8 cellular contexts compared by ENCODE assay signal in genomic region chr20:13786143-13786828, GRCh38. TPM values are rescaled to one million over a fixed set of nuclear protein-coding genes. Genes with fewer than 3 reads are reported as not detected.
DNase-seq lines count a peak whose midpoint lies in the region; ATAC-seq, FAIRE-seq and TF ChIP-seq lines count a peak whose summit lies in the region.

No MANE protein-coding gene starts in this region.

- H3K4me3 ChIP-seq in kidney (ENCODE audit: low read length in 2 of 2) (peak overlapping the region; percentile 94 to 97), tibial artery (peak overlapping the region; percentile 85 to 94)

- H3K27ac ChIP-seq in kidney (ENCODE audit: low read depth in 2 of 2, low read length in 2 of 2) (peak overlapping the region in 1 of 2 donors; percentile 1), tibial artery (peak overlapping the region in 1 of 2 donors; percentile 94)

- peaks cover 17 to 26% of the 10 kb centered on the region in 2 donors for H3K36me3 ChIP-seq in kidney (ENCODE audit: control insufficient read depth in 1 of 2, insufficient read depth in 2 of 2, low read length in 2 of 2)
- peaks cover 13 to 33% (median 15%) of the 10 kb centered on the region in 3 donors for H3K36me3 ChIP-seq in tibial artery

- no peaks in the 10 kb centered on the region for H3K27me3 Mint-ChIP-seq in activated T-cell treated with anti-CD3 and anti-CD28 coated beads, Interleukin-2, amount 50 U/mL, for 4 hours (ENCODE audit: low read depth)

- no peaks in the 10 kb centered on the region for H3K9me3 Mint-ChIP-seq in activated T-cell treated with anti-CD3 and anti-CD28 coated beads, Interleukin-2, amount 50 U/mL, for 4 hours
- no peaks in the 10 kb centered on the region for H3K9me3 Mint-ChIP-seq in activated naive CD4-positive, alpha-beta T cell treated with anti-CD3 and anti-CD28 coated beads, Interleukin-2, amount 50 U/mL, for 72 hours

- H3K4me1 ChIP-seq in kidney (ENCODE audit: control insufficient read depth in 1 of 2, insufficient read depth in 1 of 2, low read depth in 1 of 2, low read length in 2 of 2) = peaks cover 11 to 18% of the 10 kb centered on the region in 2 donors
- H3K4me1 ChIP-seq in tibial artery = peaks cover 0 to 42% (median 19%) of the 10 kb centered on the region in 4 donors

- peak overlapping the region; percentile 94 for H3K4me3 Mint-ChIP-seq in activated T-cell treated with anti-CD3 and anti-CD28 coated beads, Interleukin-2, amount 50 U/mL, for 4 hours

- ATAC-seq in activated T-cell treated with anti-CD3 and anti-CD28 coated beads, Interleukin-2, amount 50 U/mL, for 4 hours = no peak
- no peak for ATAC-seq in activated naive CD4-positive, alpha-beta T cell treated with anti-CD3 and anti-CD28 coated beads, Interleukin-2, amount 50 U/mL, for 72 hours
- ATAC-seq in HG03135 (IDR thresholded peaks at IDR 0.05; ENCODE audit: unreplicated experiment) = no peak

- no peaks in the 10 kb centered on the region for H3K27me3 ChIP-seq in tibial artery

- no peak for DNase-seq in activated T-cell treated with anti-CD3 and anti-CD28 coated beads, Interleukin-2, amount 50 U/mL, for 4 hours
- no peak for DNase-seq in activated T-cell treated with anti-CD3 and anti-CD28 coated beads, Interleukin-2, amount 50 U/mL, for 48 hours
- DNase-seq in activated naive CD4-positive, alpha-beta T cell treated with anti-CD3 and anti-CD28 coated beads, Interleukin-2, amount 50 U/mL, for 72 hours (ENCODE audit: low spot score in 2 of 2) = no peak
- DNase-seq in kidney (no peak), tibial artery (no peak), AG20443 (ENCODE audit: low spot score) (no peak), DMS53 (lab: John Stamatoyannopoulos, UW) (no peak)

- TF ChIP-seq CTCF in kidney (IDR thresholded peaks at IDR 0.05; ENCODE audit: borderline replicate concordance, extremely low read depth, insufficient read depth) (no peak), tibial artery (IDR thresholded peaks at IDR 0.05) (no peak)

- H3K36me3 Mint-ChIP-seq in activated T-cell treated with anti-CD3 and anti-CD28 coated beads, Interleukin-2, amount 50 U/mL, for 4 hours (ENCODE audit: insufficient read depth) = peaks cover 34% of the 10 kb centered on the region
- H3K36me3 Mint-ChIP-seq in activated naive CD4-positive, alpha-beta T cell treated with anti-CD3 and anti-CD28 coated beads, Interleukin-2, amount 50 U/mL, for 72 hours = peaks cover 24 to 36% of the 10 kb centered on the region in 2 donors

- intact Hi-C loops in kidney (cut with DNase I) = no loop called here
- intact Hi-C loops in tibial artery (cut with DNase I; ENCODE audit: low total_unique reads) = no loop called here

- H3K27ac Mint-ChIP-seq in activated naive CD4-positive, alpha-beta T cell treated with anti-CD3 and anti-CD28 coated beads, Interleukin-2, amount 50 U/mL, for 72 hours = peak overlapping the region; percentile 97 to 99

- H3K4me1 Mint-ChIP-seq in activated T-cell treated with anti-CD3 and anti-CD28 coated beads, Interleukin-2, amount 50 U/mL, for 4 hours (ENCODE audit: low read depth) = peaks cover 45% of the 10 kb centered on the region

- FAIRE-seq in kidney (lab: Jason Lieb, UNC) = no peak

- H3K9ac ChIP-seq in kidney (ENCODE audit: low read length in 2 of 2) = peak overlapping the region; percentile 31 to 44

- H3K9me3 ChIP-seq in kidney (ENCODE audit: control insufficient read depth in 1 of 2, low read length in 2 of 2) = no peaks in the 10 kb centered on the region
- no peaks in the 10 kb centered on the region for H3K9me3 ChIP-seq in tibial artery

RNA-seq across cellular contexts. Expression of gene NDUFAF5, which starts 1.5 kb away (rescaled TPM):
- 10 to 100 TPM; 25.5 to 28.6 (median 26.4) TPM for total RNA-seq in activated T-cell treated with anti-CD3 and anti-CD28 coated beads, Interleukin-2, amount 50 U/mL, for 4 hours
- total RNA-seq in activated naive CD4-positive, alpha-beta T cell treated with anti-CD3 and anti-CD28 coated beads, Interleukin-2, amount 50 U/mL, for 72 hours = 10 to 100 TPM; 22.6 to 39.1 TPM
- total RNA-seq in kidney = 26.4 TPM
- 52.1 TPM for polyA plus RNA-seq in kidney (ENCODE audit: insufficient read depth, low read depth, low replicate concordance)

RNA-seq across cellular contexts. Expression of gene ESF1, which starts 1.6 kb away (rescaled TPM):
- 10 to 100 TPM; 33.0 to 35.0 (median 33.2) TPM for total RNA-seq in activated T-cell treated with anti-CD3 and anti-CD28 coated beads, Interleukin-2, amount 50 U/mL, for 4 hours
- total RNA-seq in activated naive CD4-positive, alpha-beta T cell treated with anti-CD3 and anti-CD28 coated beads, Interleukin-2, amount 50 U/mL, for 72 hours = 10 to 100 TPM; 10.9 to 18.4 TPM
- 12.6 TPM for total RNA-seq in kidney
- 4.9 TPM for polyA plus RNA-seq in kidney (ENCODE audit: insufficient read depth, low read depth, low replicate concordance)
